1 cellular context compared by ENCODE assay signal in genomic region chr11:36012410-36012809, GRCh38.
TF ChIP-seq lines count a peak whose summit lies in the region.

No MANE protein-coding gene starts in this region.

TF ChIP-seq in SK-N-SH, 30 proteins besides CTCF, POLR2A, EP300 and RAD21:
- no peak for TF ChIP-seq NRF1 (IDR thresholded peaks at IDR 0.05; ENCODE audit: low read depth, low read length)
- no peak for TF ChIP-seq RXRA (IDR thresholded peaks at IDR 0.05; ENCODE audit: borderline replicate concordance, low read depth)
- peak; percentile 67; the same call in 1 of the 2 replicates for TF ChIP-seq TCF12 (IDR thresholded peaks at IDR 0.05)
- TF ChIP-seq RFX5 (IDR thresholded peaks at IDR 0.05; ENCODE audit: low read length) = no peak
- peak; percentile 69 for TF ChIP-seq PBX3 (IDR thresholded peaks at IDR 0.05)
- TF ChIP-seq MEF2A (IDR thresholded peaks at IDR 0.05; ENCODE audit: borderline replicate concordance, low read depth) = no peak
- TF ChIP-seq YY1 (IDR thresholded peaks at IDR 0.05; ENCODE audit: low read depth) = no peak
- TF ChIP-seq MAX (IDR thresholded peaks at IDR 0.05; ENCODE audit: low read depth) = 0 out of 2 replicates have a peak, but pooled peaks have one; percentile 10
- no peak for TF ChIP-seq CHD2 (IDR thresholded peaks at IDR 0.05; ENCODE audit: low read length, partially characterized antibody)
- peak; percentile 51; the same call in 1 of the 2 replicates for TF ChIP-seq GATA2 (CRISPR knock-in tag; IDR thresholded peaks at IDR 0.05)
- TF ChIP-seq FOXM1 (IDR thresholded peaks at IDR 0.05; ENCODE audit: low read depth) = no peak
- TF ChIP-seq SIN3A (IDR thresholded peaks at IDR 0.05; ENCODE audit: borderline replicate concordance, low read depth, low read length) = no peak
- TF ChIP-seq USF2 (IDR thresholded peaks at IDR 0.05; ENCODE audit: borderline replicate concordance, low read depth, low read length) = no peak
- TF ChIP-seq TAF1 (IDR thresholded peaks at IDR 0.05; ENCODE audit: borderline replicate concordance, low read depth, low read length) = no peak
- no peak for TF ChIP-seq SMC3 (IDR thresholded peaks at IDR 0.05; ENCODE audit: low read depth, low read length)
- TF ChIP-seq IRF3 (IDR thresholded peaks at IDR 0.05; ENCODE audit: low read depth, low read length) = no peak
- TF ChIP-seq REST (IDR thresholded peaks at IDR 0.05; ENCODE audit: low read depth, low read length) = no peak
- TF ChIP-seq ZBTB33 (IDR thresholded peaks at IDR 0.05; ENCODE audit: borderline replicate concordance, low read depth) = 0 out of 2 replicates have a peak, but pooled peaks have one; percentile 17
- no peak for TF ChIP-seq GABPA (IDR thresholded peaks at IDR 0.05; ENCODE audit: low read depth)
- no peak for TF ChIP-seq USF1 (IDR thresholded peaks at IDR 0.05; ENCODE audit: borderline replicate concordance, low read depth)
- TF ChIP-seq EZH2phosphoT487 (IDR thresholded peaks at IDR 0.05; ENCODE audit: borderline replicate concordance, low read depth) = no peak
- TF ChIP-seq TEAD4 (IDR thresholded peaks at IDR 0.05; ENCODE audit: borderline replicate concordance, insufficient read depth) = no peak
- TF ChIP-seq FOXJ3 (CRISPR knock-in tag; IDR thresholded peaks at IDR 0.05) = no peak
- peak; percentile 56; the same call in 1 of the 2 replicates for TF ChIP-seq FOSL2 (IDR thresholded peaks at IDR 0.05; ENCODE audit: borderline replicate concordance, low read depth)
- no peak for TF ChIP-seq NFIC (IDR thresholded peaks at IDR 0.05; ENCODE audit: borderline replicate concordance)
- TF ChIP-seq MXI1 (IDR thresholded peaks at IDR 0.05; ENCODE audit: low read depth, low read length) = no peak
- TF ChIP-seq RCOR1 (IDR thresholded peaks at IDR 0.05; ENCODE audit: low read length) = no peak
- no peak for TF ChIP-seq ELF1 (IDR thresholded peaks at IDR 0.05)
- peak; percentile 47; the same call in 1 of the 2 replicates for TF ChIP-seq JUND (IDR thresholded peaks at IDR 0.05)
- no peak for TF ChIP-seq POLR2AphosphoS5 (IDR thresholded peaks at IDR 0.05; ENCODE audit: low read depth, low read length)
